Comparison of ENCODE assay signal across 25 cellular contexts in genomic region chr11:24734742-24735141, GRCh38.
A peak's percentile ranks its signal among the peaks of the same experiment; 100 is the strongest.
DNase-seq lines count a peak whose midpoint lies in the region; ATAC-seq, FAIRE-seq and TF ChIP-seq lines count a peak whose summit lies in the region.
"Had no signal": no experiment of that assay in that cellular context is flagged by ENCODE, and none has a peak within 500 bp of the region (broad histone marks: within the 10 kb centered on the region; RNA-seq: fewer than 3 reads in every experiment).

No MANE protein-coding gene starts in this region.

- no peak for TF ChIP-seq POLR2A in H1 (IDR thresholded peaks at IDR 0.05; ENCODE audit: control extremely low read depth in 1 of 2, low read depth in 2 of 2, low read length in 2 of 2)
- no peak for TF ChIP-seq POLR2A in right lobe of liver (IDR thresholded peaks at IDR 0.05)

- no peak overlapping the region for H4K91ac ChIP-seq in H1 (replicated peaks; ENCODE audit: insufficient read length, low read length)

- no peaks in the 10 kb centered on the region for H3K27me3 Mint-ChIP-seq in WTC11 (ENCODE audit: low read depth)
- H3K27me3 Mint-ChIP-seq in T-cell = no peaks in the 10 kb centered on the region
- H3K27me3 Mint-ChIP-seq: CD4-positive, CD25-positive, alpha-beta regulatory T cell had no signal

- H3K23ac ChIP-seq in H1 (ENCODE audit: insufficient read length) = no peak overlapping the region

- no peaks in the 10 kb centered on the region for H3K9me3 Mint-ChIP-seq in WTC11
- peaks cover 11 to 18% (median 14%) of the 10 kb centered on the region in 3 donors for H3K9me3 Mint-ChIP-seq in T-cell

- no peak overlapping the region for H3K56ac ChIP-seq in H1 (replicated peaks; ENCODE audit: insufficient read length, low read depth, low read length)

- no peak overlapping the region for H2BK15ac ChIP-seq in H1 (ENCODE audit: low read length)

- no peak overlapping the region for H3K4me3 ChIP-seq in H1 (ENCODE audit: extremely low read depth in 1 of 4, insufficient read depth in 2 of 4, low read depth in 3 of 4, low read length in 4 of 4)
- peak overlapping the region in 1 of 3 donors; percentile 7 for H3K4me3 ChIP-seq in right lobe of liver
- H3K4me3 ChIP-seq: BLaER1, GM23248, HAP-1 had no signal

- no peak for TF ChIP-seq CTCF in H1 (IDR thresholded peaks at IDR 0.05; ENCODE audit: control extremely low read depth in 1 of 3, insufficient read depth in 1 of 3, low read depth in 1 of 3, low read length in 3 of 3)
- TF ChIP-seq CTCF in right lobe of liver (IDR thresholded peaks at IDR 0.05) = no peak
- no peak for TF ChIP-seq CTCF in WTC11 (IDR thresholded peaks at IDR 0.05)

- H3K4me1 Mint-ChIP-seq in WTC11 = peaks cover 24% of the 10 kb centered on the region
- H3K4me1 Mint-ChIP-seq in T-cell = no peaks in the 10 kb centered on the region
- H3K4me1 Mint-ChIP-seq: CD4-positive, CD25-positive, alpha-beta regulatory T cell had no signal

- CTCF ChIA-PET in H1 (lab: Charles Lee; ENCODE audit: partially characterized antibody) = interaction anchor here (0.6 to 1.4 kb wide), 4 partner anchors 17 to 260 kb away, joined by 3 to 10 read pairs (median 4); no protein-coding TSS in a partner anchor
- CTCF ChIA-PET in WTC11 (lab: Charles Lee) = no interaction called here
- CTCF ChIA-PET in T-cell (lab: Charles Lee) = no interaction called here

- no peak overlapping the region for H3K4me2 ChIP-seq in H1 (ENCODE audit: insufficient read depth in 1 of 2, low read depth in 2 of 2, low read length in 2 of 2)
- H3K4me2 ChIP-seq: BLaER1 had no signal

- H3K27me3 ChIP-seq in H1 (replicated peaks in 1 of 4; ENCODE audit: control insufficient read depth in 3 of 4, extremely low read depth in 1 of 4, insufficient read depth in 3 of 4, low read length in 3 of 4) (no peaks in the 10 kb centered on the region), right lobe of liver (no peaks in the 10 kb centered on the region)
- H3K27me3 ChIP-seq: BLaER1 had no signal

- POLR2A ChIA-PET in H1 (lab: Charles Lee; ENCODE audit: partially characterized antibody) (no interaction called here), WTC11 (lab: Charles Lee) (no interaction called here), T-cell (lab: Charles Lee) (no interaction called here)

- H2BK5ac ChIP-seq in H1 (ENCODE audit: low read depth, low read length) = no peak overlapping the region

- no peak overlapping the region; the same call in 1 of the 2 replicates for H3K27ac Mint-ChIP-seq in WTC11
- H3K27ac Mint-ChIP-seq in T-cell = no peak overlapping the region
- H3K27ac Mint-ChIP-seq: CD4-positive, CD25-positive, alpha-beta regulatory T cell had no signal

- H4K20me1 ChIP-seq in H1 (replicated peaks in 1 of 2; ENCODE audit: control insufficient read depth in 1 of 2, insufficient read depth in 2 of 2, low read length in 2 of 2) = no peaks in the 10 kb centered on the region
- H4K20me1 ChIP-seq: BLaER1 had no signal

- no peaks in the 10 kb centered on the region for H3K23me2 ChIP-seq in H1 (ENCODE audit: low read depth, low read length)

- no peaks in the 10 kb centered on the region for H3K36me3 ChIP-seq in H1 (ENCODE audit: control insufficient read depth in 2 of 4, insufficient read depth in 4 of 4, low read length in 3 of 4)
- H3K36me3 ChIP-seq in right lobe of liver = no peaks in the 10 kb centered on the region
- H3K36me3 ChIP-seq: BLaER1, HAP-1 had no signal

- H3K79me1 ChIP-seq in H1 (ENCODE audit: low read depth, low read length) = no peaks in the 10 kb centered on the region

- peak; percentile 84 for DNase-seq in DMS53 (lab: John Stamatoyannopoulos, UW)
- DNase-seq in NCI-H774 (lab: John Stamatoyannopoulos, UW) = peak; percentile 44
- DNase-seq in H1 (ENCODE audit: low read depth in 1 of 2, low spot score in 2 of 2) = no peak
- no peak for DNase-seq in right lobe of liver
- no peak for DNase-seq in WTC11 (ENCODE audit: low spot score)
- DNase-seq in T-cell = no peak
- no peak for DNase-seq in pons (ENCODE audit: low spot score)
- DNase-seq: CD4-positive, CD25-positive, alpha-beta regulatory T cell; DMS153; GM23248; NCI-H1092; NCI-H1436 treated with DMSO at 0.1 percent for 48 hours; NCI-H187 treated with DMSO at 0.1 percent for 48 hours; NCI-H2171 treated with DMSO at 0.1 percent for 48 hours; NCI-H345; NCI-H510A treated with DMSO at 0.1 percent for 48 hours; NCI-H748 treated with DMSO at 0.1 percent for 48 hours; NK-92 treated with Interleukin-12 subunit alpha and Interleukin-12 subunit beta, amount 100 ng/mL, for 24 hours; SHP77 had no signal

- H3K4me1 ChIP-seq in H1 (replicated peaks in 1 of 4; ENCODE audit: control insufficient read depth in 3 of 4, insufficient read depth in 4 of 4, low read length in 3 of 4) (peaks cover 0 to 3% (median 0%) of the 10 kb centered on the region in 4 experiments; a peak in 1 of 7 replicates), right lobe of liver (peaks cover 0 to 7% (median 0%) of the 10 kb centered on the region in 4 donors)
- H3K4me1 ChIP-seq: HAP-1 had no signal

- no peak for TF ChIP-seq EP300 in H1 (IDR thresholded peaks at IDR 0.05; ENCODE audit: borderline replicate concordance in 1 of 2, low read depth in 2 of 2, low read length in 2 of 2)

- H2AK5ac ChIP-seq in H1 (ENCODE audit: low read depth, low read length) = no peak overlapping the region

- H3K79me2 ChIP-seq in H1 (ENCODE audit: control insufficient read depth in 1 of 2, insufficient read depth in 2 of 2, low read length in 2 of 2) = no peaks in the 10 kb centered on the region

- H3K4ac ChIP-seq in H1 (replicated peaks; ENCODE audit: insufficient read length, low read depth, low read length) = no peak overlapping the region

- H2BK20ac ChIP-seq in H1 (ENCODE audit: low read length) = no peak overlapping the region

- no peak overlapping the region for H4K8ac ChIP-seq in H1 (ENCODE audit: extremely low read depth, insufficient read depth, low read length)

- ATAC-seq in right lobe of liver = peak; percentile 73 to 88 (median 81)
- ATAC-seq in WTC11 = no peak
- ATAC-seq in T-cell (replicated peaks in 1 of 4) = no peak
- ATAC-seq: Panc1 had no signal

- TF ChIP-seq RAD21 in H1 (IDR thresholded peaks at IDR 0.05 in 1 of 2, conservative IDR thresholded peaks at IDR 0.05 in 1 of 2; ENCODE audit: low read depth in 2 of 2, low read length in 2 of 2) = no peak

- no peak for FAIRE-seq in H1 (lab: Jason Lieb, UNC)
- FAIRE-seq: GM18507 had no signal

- no peaks in the 10 kb centered on the region for H3K36me3 Mint-ChIP-seq in WTC11
- no peaks in the 10 kb centered on the region for H3K36me3 Mint-ChIP-seq in T-cell
- H3K36me3 Mint-ChIP-seq: CD4-positive, CD25-positive, alpha-beta regulatory T cell had no signal

- peak overlapping the region; percentile 87; the same call in 1 of the 2 replicates for H2AFZ ChIP-seq in H1 (ENCODE audit: low read length)
- H2AFZ ChIP-seq: GM23248 had no signal

- H3K18ac ChIP-seq in H1 (ENCODE audit: extremely low read depth, low read length) = no peak overlapping the region

- intact Hi-C loops in right lobe of liver (cut with DNase I) = no loop called here

- H3K4me3 Mint-ChIP-seq in WTC11 (no peak overlapping the region), T-cell (no peak overlapping the region)
- H3K4me3 Mint-ChIP-seq: CD4-positive, CD25-positive, alpha-beta regulatory T cell had no signal

- 61% methylated on average over 3 of the region's 3 CpGs; no CpG with 5 or more reads in 1 of the 2 experiments for WGBS in H1 (ENCODE audit: extremely low coverage in 1 of 2, insufficient coverage in 1 of 2, insufficient read length in 1 of 2, insufficient replicate concordance in 2 of 2, low coverage in 1 of 2, low lambda C conversion rate in 2 of 2, missing lambda C conversion rate in 1 of 2), 2 experiments
- WGBS in right lobe of liver (ENCODE audit: insufficient coverage, low coverage, low lambda C conversion rate, missing lambda C conversion rate) = 33% methylated on average over 3 of the region's 3 CpGs

- H2BK120ac ChIP-seq in H1 (replicated peaks; ENCODE audit: low read depth, low read length) = no peak overlapping the region

- H3K27ac ChIP-seq in H1 (ENCODE audit: low read depth, low read length) = no peak overlapping the region
- peak overlapping the region in 2 of 3 donors; percentile 12 to 30 for H3K27ac ChIP-seq in right lobe of liver
- H3K27ac ChIP-seq: BLaER1, GM23248, HL-60, RWPE1 had no signal

- H3K9ac ChIP-seq in H1 (replicated peaks in 1 of 4; ENCODE audit: extremely low read depth in 1 of 4, low read depth in 3 of 4, low read length in 3 of 4) = no peak overlapping the region; a peak in 1 of 7 replicates
- H3K9ac ChIP-seq: BLaER1, GM23248 had no signal

- H3K9me3 ChIP-seq in H1 (ENCODE audit: insufficient read depth in 2 of 2, low read depth in 1 of 2, low read length in 1 of 2) (no peaks in the 10 kb centered on the region), right lobe of liver (no peaks in the 10 kb centered on the region)
- H3K9me3 ChIP-seq: BLaER1, HAP-1 had no signal

- H4K5ac ChIP-seq in H1 (ENCODE audit: insufficient read length, low read depth, low read length) = no peak overlapping the region

- H3K14ac ChIP-seq in H1 (ENCODE audit: insufficient read length) = no peak overlapping the region

- no peak overlapping the region for H2BK12ac ChIP-seq in H1 (ENCODE audit: low read depth, low read length)

TF ChIP-seq in H1, 55 proteins besides CTCF, POLR2A, EP300 and RAD21:
- TF ChIP-seq TCF12 (IDR thresholded peaks at IDR 0.05; ENCODE audit: low read depth, low read length) (no peak), GTF2F1 (IDR thresholded peaks at IDR 0.05; ENCODE audit: borderline replicate concordance, low read depth, low read length) (no peak), EGR1 (IDR thresholded peaks at IDR 0.05; ENCODE audit: borderline replicate concordance, low read depth, low read length) (no peak)

Comparison
In these comparisons a context has a peak if more than half of its experiments do, and no peak if none do; other contexts are left out.
1. DNase-seq: peak in DMS53 (single experiment) and NCI-H774 (single experiment); none in H1 (0 of 2), right lobe of liver (0 of 3), WTC11 (single experiment), T-cell (0 of 34) and pons (single experiment).
2. ATAC-seq: peak in right lobe of liver (4 of 4); none in WTC11 (single experiment) and T-cell (0 of 4).